ENCODE assay signal across 12 cellular contexts in the genomic region with DNA sequence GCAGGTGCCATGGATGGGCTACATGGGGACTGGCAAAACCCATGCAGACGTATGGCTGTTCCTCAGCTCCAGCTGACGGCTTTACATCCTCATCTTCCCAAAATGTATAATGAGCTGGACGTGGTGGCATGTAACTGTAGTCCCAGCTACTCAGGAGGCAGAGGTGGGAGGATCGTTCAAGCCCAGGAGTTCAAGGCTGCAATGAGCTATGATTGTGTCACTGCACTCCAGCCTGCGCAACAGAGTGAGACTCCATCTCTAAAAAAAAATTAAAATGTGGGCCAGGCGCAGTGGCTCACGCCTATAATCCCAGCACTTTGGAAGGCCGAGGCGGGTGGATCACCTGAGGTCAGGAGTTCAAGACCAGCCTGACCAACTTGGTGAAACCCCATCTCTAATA. TPM values are rescaled to one million over a fixed set of nuclear protein-coding genes. Genes with fewer than 3 reads are reported as not detected.
"Had no signal": no experiment of that assay in that cellular context is flagged by ENCODE, and none has a peak within 500 bp of the region (broad histone marks: within the 10 kb centered on the region; RNA-seq: fewer than 3 reads in every experiment).

No MANE protein-coding gene starts in this region.

RNA-seq across cellular contexts. Expression of gene TRPV4, which starts 29.3 kb away (rescaled TPM):
- total RNA-seq: activated CD4-positive, alpha-beta memory T cell treated with anti-CD3 and anti-CD28 coated beads for 36 hours; activated CD4-positive, alpha-beta T cell treated with anti-CD3 and anti-CD28 coated beads for 36 hours; activated CD4-positive, alpha-beta T cell treated with anti-CD3 and anti-CD28 coated beads, Interleukin-2, amount 10 ng/mL, durations not matched to agents 24 days and 14 days; activated CD8-positive, alpha-beta memory T cell treated with anti-CD3 and anti-CD28 coated beads for 36 hours; activated CD8-positive, alpha-beta memory T cell treated with anti-CD3 and anti-CD28 coated beads, Interleukin-2, amount 10 ng/mL, durations not matched to agents 7 days and 5 days; activated CD8-positive, alpha-beta T cell treated with anti-CD3 and anti-CD28 coated beads, Interleukin-2, amount 10 ng/mL, durations not matched to agents 7 days and 5 days; activated naive CD4-positive, alpha-beta T cell treated with anti-CD3 and anti-CD28 coated beads for 36 hours; activated naive CD8-positive, alpha-beta T cell treated with anti-CD3 and anti-CD28 coated beads for 36 hours; activated T-helper 1 cell treated with anti-CD3 and anti-CD28 coated beads, Interleukin-12 subunit alpha, Interleukin-12 subunit beta, Interleukin-2, Interleukin-4 antibody, amounts not matched to agents 30 ng/mL and 10 ng/mL and 1 ng/mL, durations not matched to agents 14 hours and 24 hours and 36 hours; activated T-helper 2 cell treated with anti-CD3 and anti-CD28 coated beads, Interferon-gamma antibody, Interleukin-2, Interleukin-4, amounts not matched to agents 10 μg/mL and 5 μg/mL and 100 μg/mL, durations not matched to agents 14 hours and 24 hours and 36 hours; frontal cortex; T-helper 1 cell treated with Interleukin-12 subunit alpha and Interleukin-12 subunit beta and Interleukin-4 antibody, amounts not matched to agents 30 ng/mL and 1 ng/mL, for 36 hours had no signal
